ENCODE assay signal across 8 cellular contexts in genomic region chr10:14543048-14543903, GRCh38.
A peak's percentile ranks its signal among the peaks of the same experiment; 100 is the strongest.
DNase-seq lines count a peak whose midpoint lies in the region; ATAC-seq and TF ChIP-seq lines count a peak whose summit lies in the region.

No MANE protein-coding gene starts in this region.

- in situ Hi-C loops in astrocyte of the cerebellum (cut with HindIII; ENCODE audit: low sequenced_read_pairs): no loop called here

- TF ChIP-seq CTCF in HL-60 (IDR thresholded peaks at IDR 0.05; ENCODE audit: insufficient read depth, low read length): no peak
- peak; percentile 20 for TF ChIP-seq CTCF in astrocyte of the cerebellum (IDR thresholded peaks at IDR 0.05; ENCODE audit: low read depth, low read length, missing control alignments)

- H3K27ac ChIP-seq in HL-60 (replicated peaks): peak overlapping the region; percentile 38

- peak; percentile 35 for DNase-seq in EH (ENCODE audit: low read depth)
- peak in 1 of 2 experiments; percentile 55 for DNase-seq in HL-60 (ENCODE audit: low read depth in 1 of 2, low spot score in 1 of 2)
- DNase-seq in astrocyte of the cerebellum (ENCODE audit: low read depth): no peak
- peak; percentile 13 to 54 for DNase-seq in lung microvascular endothelial cell (ENCODE audit: low read depth in 2 of 2)
- DNase-seq in germinal center (ENCODE audit: low spot score): no peak
- no peak for DNase-seq in putamen (ENCODE audit: low spot score)

- H3K4me3 ChIP-seq in HL-60 (replicated peaks; ENCODE audit: insufficient read depth, low read length) (no peak overlapping the region), astrocyte of the cerebellum (ENCODE audit: low read depth, low read length) (no peak overlapping the region)

- ATAC-seq in GM19324 (IDR thresholded peaks at IDR 0.05; ENCODE audit: low FRiP score, unreplicated experiment) (no peak), GM18511 (IDR thresholded peaks at IDR 0.05; ENCODE audit: unreplicated experiment) (no peak)

- H3K27me3 ChIP-seq in HL-60 (ENCODE audit: insufficient read depth, poor library complexity, severe bottlenecking): no peaks in the 10 kb centered on the region

Comparison
In these comparisons a context has a peak if more than half of its experiments do, and no peak if none do; other contexts are left out.
1. DNase-seq: peak in EH (single experiment) and lung microvascular endothelial cell (2 of 2); none in astrocyte of the cerebellum (single experiment), germinal center (single experiment) and putamen (single experiment).